ENCODE assay signal across 32 cellular contexts in the genomic region with DNA sequence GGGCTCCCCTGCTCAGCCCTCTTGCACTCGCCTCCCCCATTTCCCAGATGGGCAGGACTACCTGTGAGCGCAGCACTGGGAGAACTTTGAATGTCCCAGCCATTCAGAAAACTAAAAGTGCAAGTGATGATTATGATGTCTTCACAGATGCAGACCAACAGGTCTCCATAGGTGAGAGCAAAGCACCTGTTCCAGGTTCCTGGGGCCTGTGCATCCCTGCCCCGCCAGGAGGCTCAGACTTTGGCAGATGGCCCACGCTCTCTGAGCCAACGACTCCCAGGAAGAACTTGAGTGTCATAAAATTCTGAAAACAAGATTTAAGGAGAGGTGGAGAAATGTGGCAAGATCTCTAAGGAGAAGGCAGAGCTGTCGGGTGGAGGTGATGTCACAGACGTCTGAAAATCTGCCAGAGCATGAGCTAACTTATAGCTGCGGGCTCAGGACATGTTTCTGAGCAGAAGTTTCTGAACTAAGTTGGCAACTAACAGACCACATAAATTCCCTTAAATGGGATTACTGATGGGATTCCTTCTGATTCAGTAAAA.
"Had no signal": no experiment of that assay in that cellular context is flagged by ENCODE, and none has a peak within 500 bp of the region (broad histone marks: within the 10 kb centered on the region; RNA-seq: fewer than 3 reads in every experiment).

No MANE protein-coding gene starts in this region.

- ATAC-seq: activated CD8-positive, alpha-beta memory T cell treated with anti-CD3 and anti-CD28 coated beads, Interleukin-2, amount 10 ng/mL, durations not matched to agents 7 days and 5 days; activated naive CD8-positive, alpha-beta T cell treated with anti-CD3 and anti-CD28 coated beads, Interleukin-2, amount 50 U/mL, for 24 hours; K562; Panc1; WTC11 had no signal

- H3K4me3 ChIP-seq: cardiac muscle cell, K562, SJSA1 had no signal

- H3K4me1 Mint-ChIP-seq: activated CD8-positive, alpha-beta memory T cell treated with anti-CD3 and anti-CD28 coated beads, Interleukin-2, amount 10 ng/mL, durations not matched to agents 7 days and 5 days; activated naive CD4-positive, alpha-beta T cell treated with anti-CD3 and anti-CD28 coated beads, Interleukin-2, amount 50 U/mL, for 24 hours; activated naive CD8-positive, alpha-beta T cell treated with anti-CD3 and anti-CD28 coated beads, Interleukin-2, amount 50 U/mL, for 24 hours; brain had no signal

- DNase-seq: activated CD4-positive, alpha-beta T cell treated with anti-CD3 and anti-CD28 coated beads for 48 hours; activated CD4-positive, alpha-beta T cell treated with anti-CD3 and anti-CD28 coated beads, Interleukin-2, amount 50 U/mL, for 4 hours; activated CD4-positive, CD25-positive, alpha-beta regulatory T cell treated with anti-CD3 and anti-CD28 coated beads, Interleukin-2, amount 50 U/mL, for 72 hours; activated CD8-positive, alpha-beta memory T cell treated with anti-CD3 and anti-CD28 coated beads, Interleukin-2, amount 10 ng/mL, durations not matched to agents 7 days and 5 days; activated effector memory CD4-positive, alpha-beta T cell treated with Interleukin-2 at 50 U/mL for 16 hours; activated naive CD4-positive, alpha-beta T cell; activated naive CD8-positive, alpha-beta T cell treated with anti-CD3 and anti-CD28 coated beads, Interleukin-2, amount 50 U/mL, for 24 hours; activated T-cell treated with anti-CD3 and anti-CD28 coated beads, Interleukin-2, amount 50 U/mL, for 24 hours; amygdala; Karpas-422; NCI-H1048; NCI-H146; NCI-H187 treated with DMSO at 0.1 percent for 48 hours; NCI-H2081 treated with DMSO at 0.1 percent for 48 hours; NCI-H2171; NCI-H2227 treated with DMSO at 0.1 percent for 48 hours; NCI-H446 treated with DMSO at 0.1 percent for 48 hours; NCI-H526; NCI-H774; NK-92 treated with Interleukin-12 subunit alpha and Interleukin-12 subunit beta, amount 100 ng/mL, for 24 hours; OCI-M1; RPMI8226; SHP77 had no signal

- H3K9me3 Mint-ChIP-seq: activated naive CD4-positive, alpha-beta T cell treated with anti-CD3 and anti-CD28 coated beads, Interleukin-2, amount 50 U/mL, for 24 hours; activated naive CD8-positive, alpha-beta T cell treated with anti-CD3 and anti-CD28 coated beads, Interleukin-2, amount 50 U/mL, for 24 hours; activated T-cell treated with anti-CD3 and anti-CD28 coated beads, Interleukin-2, amount 50 U/mL, for 24 hours; activated T-helper 1 cell treated with anti-CD3 and anti-CD28 coated beads, Interleukin-12 subunit alpha, Interleukin-12 subunit beta, Interleukin-2, Interleukin-4 antibody, amounts not matched to agents 30 ng/mL and 10 ng/mL and 1 ng/mL, durations not matched to agents 14 hours and 24 hours and 36 hours; T-helper 1 cell treated with Interleukin-12 subunit alpha and Interleukin-12 subunit beta and Interleukin-4 antibody, amounts not matched to agents 30 μg/mL and 1 μg/mL, for 36 hours had no signal

- H3K36me3 Mint-ChIP-seq: activated CD8-positive, alpha-beta memory T cell treated with anti-CD3 and anti-CD28 coated beads, Interleukin-2, amount 10 ng/mL, durations not matched to agents 7 days and 5 days; activated naive CD4-positive, alpha-beta T cell treated with anti-CD3 and anti-CD28 coated beads, Interleukin-2, amount 50 U/mL, for 24 hours; brain; WTC11 had no signal

- H3K4me3 Mint-ChIP-seq: activated CD8-positive, alpha-beta memory T cell treated with anti-CD3 and anti-CD28 coated beads, Interleukin-2, amount 10 ng/mL, durations not matched to agents 7 days and 5 days; activated naive CD4-positive, alpha-beta T cell treated with anti-CD3 and anti-CD28 coated beads, Interleukin-2, amount 50 U/mL, for 24 hours; activated naive CD8-positive, alpha-beta T cell treated with anti-CD3 and anti-CD28 coated beads, Interleukin-2, amount 50 U/mL, for 24 hours; activated T-cell treated with anti-CD3 and anti-CD28 coated beads, Interleukin-2, amount 50 U/mL, for 24 hours; activated T-helper 1 cell treated with anti-CD3 and anti-CD28 coated beads, Interleukin-12 subunit alpha, Interleukin-12 subunit beta, Interleukin-2, Interleukin-4 antibody, amounts not matched to agents 30 ng/mL and 10 ng/mL and 1 ng/mL, durations not matched to agents 14 hours and 24 hours and 36 hours; brain; T-helper 1 cell treated with Interleukin-12 subunit alpha and Interleukin-12 subunit beta and Interleukin-4 antibody, amounts not matched to agents 30 μg/mL and 1 μg/mL, for 36 hours; WTC11 had no signal

- H3K27ac Mint-ChIP-seq: activated CD8-positive, alpha-beta memory T cell treated with anti-CD3 and anti-CD28 coated beads, Interleukin-2, amount 10 ng/mL, durations not matched to agents 7 days and 5 days; activated naive CD4-positive, alpha-beta T cell treated with anti-CD3 and anti-CD28 coated beads, Interleukin-2, amount 50 U/mL, for 24 hours; activated naive CD8-positive, alpha-beta T cell treated with anti-CD3 and anti-CD28 coated beads, Interleukin-2, amount 50 U/mL, for 24 hours; activated T-cell treated with anti-CD3 and anti-CD28 coated beads, Interleukin-2, amount 50 U/mL, for 24 hours; activated T-helper 1 cell treated with anti-CD3 and anti-CD28 coated beads, Interleukin-12 subunit alpha, Interleukin-12 subunit beta, Interleukin-2, Interleukin-4 antibody, amounts not matched to agents 30 ng/mL and 10 ng/mL and 1 ng/mL, durations not matched to agents 14 hours and 24 hours and 36 hours; brain; T-helper 1 cell treated with Interleukin-12 subunit alpha and Interleukin-12 subunit beta and Interleukin-4 antibody, amounts not matched to agents 30 μg/mL and 1 μg/mL, for 36 hours; WTC11 had no signal
